7 cellular contexts compared by ENCODE assay signal in the genomic region with DNA sequence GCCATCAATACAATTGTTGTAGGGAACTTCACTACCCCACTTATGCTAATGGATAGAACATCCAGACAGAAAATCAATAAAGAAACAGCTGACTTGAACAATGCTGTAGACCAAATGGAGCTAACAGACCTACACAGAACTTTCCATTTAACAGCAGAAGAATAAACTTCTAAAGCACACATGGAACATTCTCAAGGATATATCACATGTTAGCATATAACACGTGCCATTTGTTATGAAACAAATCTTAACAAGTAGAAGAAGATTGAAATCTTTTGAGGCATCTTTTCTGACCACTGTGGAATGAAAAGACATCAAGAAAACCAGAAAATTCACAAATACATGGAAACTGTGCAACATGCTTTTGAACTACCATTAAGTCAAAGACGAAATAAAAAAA.
"Had no signal": no experiment of that assay in that cellular context is flagged by ENCODE, and none has a peak within 500 bp of the region (broad histone marks: within the 10 kb centered on the region; RNA-seq: fewer than 3 reads in every experiment).

No MANE protein-coding gene starts in this region.

- DNase-seq: IMR-90, KBM-7, KG1 had no signal

- H3K4me3 Mint-ChIP-seq: IgD-negative memory B cell had no signal

- H3K4me3 ChIP-seq: K562 had no signal

- H3K27ac Mint-ChIP-seq: IgD-negative memory B cell had no signal

- ATAC-seq: K562 had no signal

- H3K27ac ChIP-seq: HL-60 had no signal

- FAIRE-seq: HTR-8/SVneo, K562 had no signal
